24 cellular contexts compared by ENCODE assay signal in the genomic region with DNA sequence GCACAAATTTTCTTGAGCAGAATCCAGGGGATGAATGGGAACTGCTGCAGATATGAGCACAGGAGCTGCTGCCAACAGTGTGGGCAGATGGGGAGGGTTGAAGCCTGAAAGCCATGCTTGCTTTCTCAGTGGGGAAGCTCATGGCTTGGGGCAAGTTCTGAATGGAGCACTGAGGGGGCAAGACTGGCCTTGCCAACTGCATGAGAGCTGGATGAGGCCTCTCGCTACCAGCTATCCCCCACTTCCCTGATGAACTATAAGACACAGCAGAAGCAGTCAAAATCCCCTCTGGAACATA. TPM values are rescaled to one million over a fixed set of nuclear protein-coding genes. Genes with fewer than 3 reads are reported as not detected.
"Had no signal": no experiment of that assay in that cellular context is flagged by ENCODE, and none has a peak within 500 bp of the region (broad histone marks: within the 10 kb centered on the region; RNA-seq: fewer than 3 reads in every experiment).

No MANE protein-coding gene starts in this region.

- H3K4me3 ChIP-seq: adrenal gland, dorsolateral prefrontal cortex, right lobe of liver, smooth muscle cell, tibial nerve had no signal

- H3K4me1 Mint-ChIP-seq: activated CD4-positive, alpha-beta T cell treated with anti-CD3 and anti-CD28 coated beads, Interleukin-2, amount 10 ng/mL, durations not matched to agents 24 days and 14 days had no signal

- H3K36me3 ChIP-seq: adrenal gland, right lobe of liver, tibial nerve had no signal

- H3K4me1 ChIP-seq: right lobe of liver, tibial nerve had no signal

- H3K4me3 Mint-ChIP-seq: activated CD4-positive, alpha-beta T cell treated with anti-CD3 and anti-CD28 coated beads, Interleukin-2, amount 10 ng/mL, durations not matched to agents 24 days and 14 days; activated CD8-positive, alpha-beta T cell treated with anti-CD3 and anti-CD28 coated beads, Interleukin-2, amount 10 ng/mL, durations not matched to agents 7 days and 5 days; activated naive CD4-positive, alpha-beta T cell treated with anti-CD3 and anti-CD28 coated beads, Interleukin-2, amount 50 U/mL, for 24 hours; memory B cell; natural killer cell had no signal

- H3K27me3 Mint-ChIP-seq: activated naive CD4-positive, alpha-beta T cell treated with anti-CD3 and anti-CD28 coated beads, Interleukin-2, amount 50 U/mL, for 24 hours had no signal

- ATAC-seq: activated CD8-positive, alpha-beta T cell treated with anti-CD3 and anti-CD28 coated beads, Interleukin-2, amount 10 ng/mL, durations not matched to agents 7 days and 5 days; natural killer cell; right lobe of liver had no signal

- H3K27ac ChIP-seq: adrenal gland, dorsolateral prefrontal cortex, right lobe of liver, tibial nerve had no signal

- H3K4me2 ChIP-seq: smooth muscle cell had no signal

- H3K9me3 ChIP-seq: right lobe of liver had no signal

- H3K27ac Mint-ChIP-seq: activated CD4-positive, alpha-beta T cell treated with anti-CD3 and anti-CD28 coated beads, Interleukin-2, amount 10 ng/mL, durations not matched to agents 24 days and 14 days; activated CD8-positive, alpha-beta T cell treated with anti-CD3 and anti-CD28 coated beads, Interleukin-2, amount 10 ng/mL, durations not matched to agents 7 days and 5 days; activated naive CD4-positive, alpha-beta T cell treated with anti-CD3 and anti-CD28 coated beads, Interleukin-2, amount 50 U/mL, for 24 hours; memory B cell; natural killer cell had no signal

- DNase-seq: activated CD4-positive, alpha-beta T cell treated with anti-CD3 and anti-CD28 coated beads, Interleukin-2, amount 10 ng/mL, durations not matched to agents 24 days and 14 days; activated CD4-positive, CD25-positive, alpha-beta regulatory T cell; activated CD8-positive, alpha-beta memory T cell treated with anti-CD3 and anti-CD28 coated beads, Interleukin-2, amount 50 U/mL, for 4 hours; activated CD8-positive, alpha-beta T cell treated with anti-CD3 and anti-CD28 coated beads, Interleukin-2, amount 10 ng/mL, durations not matched to agents 7 days and 5 days; activated effector memory CD4-positive, alpha-beta T cell treated with anti-CD3 and anti-CD28 coated beads, Interleukin-2, amount 50 U/mL, for 16 hours; activated T-cell treated with anti-CD3 and anti-CD28 coated beads, Interleukin-2, amount 50 U/mL, for 48 hours; adrenal gland; dorsolateral prefrontal cortex; erythroblast; kidney; left ventricle myocardium superior; natural killer cell; right lobe of liver; stimulated activated CD4-positive, alpha-beta T cell treated with anti-CD3 and anti-CD28 coated beads, Interleukin-4, amount 100 ng/mL, for 4 hours; stimulated activated CD8-positive, alpha-beta memory T cell treated with anti-CD3 and anti-CD28 coated beads, Interleukin-4, amount 100 ng/mL, for 48 hours; stimulated activated naive CD4-positive, alpha-beta T cell treated with Interleukin-2 at 50 U/mL for 16 hours; substantia nigra had no signal

- H3K27me3 ChIP-seq: adrenal gland, dorsolateral prefrontal cortex, right lobe of liver, tibial nerve had no signal

RNA-seq across cellular contexts. Expression of gene TREM1, which starts 28.3 kb away (rescaled TPM):
- total RNA-seq: activated CD4-positive, alpha-beta T cell treated with anti-CD3 and anti-CD28 coated beads, Interleukin-2, amount 10 ng/mL, durations not matched to agents 24 days and 14 days; activated CD8-positive, alpha-beta T cell treated with anti-CD3 and anti-CD28 coated beads, Interleukin-2, amount 10 ng/mL, durations not matched to agents 7 days and 5 days; pulmonary artery endothelial cell had no signal

RNA-seq across cellular contexts. Expression of gene TREML4, which starts 30.0 kb away (rescaled TPM):
- total RNA-seq: activated CD4-positive, alpha-beta T cell treated with anti-CD3 and anti-CD28 coated beads, Interleukin-2, amount 10 ng/mL, durations not matched to agents 24 days and 14 days; activated CD8-positive, alpha-beta T cell treated with anti-CD3 and anti-CD28 coated beads, Interleukin-2, amount 10 ng/mL, durations not matched to agents 7 days and 5 days; adrenal gland; cardiac septum; kidney; left ventricle myocardium superior; omental fat pad; pulmonary artery endothelial cell; smooth muscle cell; tibial nerve had no signal
- polyA plus RNA-seq: adrenal gland, smooth muscle cell had no signal

RNA-seq across cellular contexts. Expression of gene TREML2, which starts 57.2 kb away (rescaled TPM):
- total RNA-seq: left ventricle myocardium superior, pulmonary artery endothelial cell, smooth muscle cell, tibial nerve had no signal
- polyA plus RNA-seq: adrenal gland, smooth muscle cell had no signal
